Comparison of ENCODE assay signal across 28 cellular contexts in genomic region chr11:71098776-71099175, GRCh38.
DNase-seq lines count a peak whose midpoint lies in the region; ATAC-seq, FAIRE-seq and TF ChIP-seq lines count a peak whose summit lies in the region.
"Had no signal": no experiment of that assay in that cellular context is flagged by ENCODE, and none has a peak within 500 bp of the region (broad histone marks: within the 10 kb centered on the region; RNA-seq: fewer than 3 reads in every experiment).

No MANE protein-coding gene starts in this region.

- H3K27me3 ChIP-seq in osteoblast (ENCODE audit: insufficient read depth, low read length) (peaks cover 4% of the 10 kb centered on the region), SK-N-SH (ENCODE audit: insufficient read depth) (no peaks in the 10 kb centered on the region)
- H3K27me3 ChIP-seq: BE2C, BLaER1 had no signal

- H3K36me3 Mint-ChIP-seq in WTC11: peaks cover 39% of the 10 kb centered on the region
- H3K36me3 Mint-ChIP-seq: CD14-positive monocyte; CD4-positive, alpha-beta memory T cell; CD4-positive, CD25-positive, alpha-beta regulatory T cell; CD8-positive, alpha-beta memory T cell had no signal

- no peaks in the 10 kb centered on the region for H3K79me2 ChIP-seq in osteoblast (ENCODE audit: insufficient read depth, low read length)
- H3K79me2 ChIP-seq in SK-N-SH (ENCODE audit: insufficient read depth): no peaks in the 10 kb centered on the region

- peaks cover 4% of the 10 kb centered on the region for H3K4me1 Mint-ChIP-seq in WTC11
- H3K4me1 Mint-ChIP-seq: CD14-positive monocyte; CD4-positive, alpha-beta memory T cell; CD4-positive, CD25-positive, alpha-beta regulatory T cell; CD8-positive, alpha-beta memory T cell had no signal

- no peak overlapping the region for H3K4me2 ChIP-seq in osteoblast (ENCODE audit: insufficient read depth, low read length)
- no peak overlapping the region for H3K4me2 ChIP-seq in SK-N-SH
- H3K4me2 ChIP-seq: BLaER1 had no signal

- H3K9me3 Mint-ChIP-seq in WTC11: no peaks in the 10 kb centered on the region

- H3K4me3 ChIP-seq in kidney (ENCODE audit: low read length in 2 of 2) (no peak overlapping the region), osteoblast (ENCODE audit: insufficient read depth, low read length) (no peak overlapping the region), SK-N-SH (ENCODE audit: low read depth in 2 of 2, low read length in 1 of 2) (no peak overlapping the region)
- H3K4me3 ChIP-seq: BLaER1, GM12878 had no signal

- H3K9me2 ChIP-seq in SK-N-SH: no peaks in the 10 kb centered on the region

- H3K27ac Mint-ChIP-seq in WTC11: peak overlapping the region; percentile 53; the same call in 1 of the 2 replicates
- H3K27ac Mint-ChIP-seq: CD4-positive, alpha-beta memory T cell; CD4-positive, CD25-positive, alpha-beta regulatory T cell had no signal

- H3K27me3 Mint-ChIP-seq in WTC11 (ENCODE audit: low read depth): no peaks in the 10 kb centered on the region
- H3K27me3 Mint-ChIP-seq: CD4-positive, CD25-positive, alpha-beta regulatory T cell had no signal

- H3K9me3 ChIP-seq in kidney (ENCODE audit: control insufficient read depth in 1 of 2, low read length in 2 of 2): no peaks in the 10 kb centered on the region
- no peaks in the 10 kb centered on the region for H3K9me3 ChIP-seq in osteoblast (ENCODE audit: low read depth, low read length)
- H3K9me3 ChIP-seq in SK-N-SH: no peaks in the 10 kb centered on the region
- H3K9me3 ChIP-seq: BE2C, BLaER1 had no signal

- H3K4me1 ChIP-seq in kidney (ENCODE audit: control insufficient read depth in 1 of 2, insufficient read depth in 1 of 2, low read depth in 1 of 2, low read length in 2 of 2): no peaks in the 10 kb centered on the region
- peaks cover 11% of the 10 kb centered on the region for H3K4me1 ChIP-seq in osteoblast (ENCODE audit: insufficient read depth, low read length)
- peaks cover 0 to 6% of the 10 kb centered on the region in 2 experiments; a peak in 1 of 4 replicates for H3K4me1 ChIP-seq in SK-N-SH (ENCODE audit: control insufficient read depth in 1 of 2, insufficient read depth in 2 of 2, low read depth in 1 of 2, low read length in 1 of 2)
- H3K4me1 ChIP-seq: BE2C had no signal

- CTCF ChIA-PET in WTC11 (lab: Charles Lee) (interaction anchor here (1.3 kb wide), 1 partner anchor 302 kb away, joined by 3 read pairs; no protein-coding TSS in a partner anchor), SK-N-SH (lab: Yijun Ruan, JAX) (no interaction called here)

- no peak overlapping the region for H3K4me3 Mint-ChIP-seq in WTC11
- H3K4me3 Mint-ChIP-seq: CD14-positive monocyte; CD4-positive, alpha-beta memory T cell; CD4-positive, CD25-positive, alpha-beta regulatory T cell; CD8-positive, alpha-beta memory T cell had no signal

- TF ChIP-seq EP300 in SK-N-SH (IDR thresholded peaks at IDR 0.05; ENCODE audit: borderline replicate concordance in 1 of 2, low read depth in 1 of 2, low read length in 1 of 2): no peak

- intact Hi-C loops in kidney (cut with DNase I): no loop called here

- 41% methylated on average over 11 of the region's 11 CpGs for WGBS in SK-N-SH (ENCODE audit: low lambda C conversion rate)

- no peak overlapping the region for H3K9ac ChIP-seq in kidney (ENCODE audit: low read length in 2 of 2)
- no peak overlapping the region for H3K9ac ChIP-seq in SK-N-SH
- H3K9ac ChIP-seq: BLaER1 had no signal

- H3K36me3 ChIP-seq in kidney (ENCODE audit: control insufficient read depth in 1 of 2, insufficient read depth in 2 of 2, low read length in 2 of 2): peaks cover 12 to 14% of the 10 kb centered on the region in 2 donors
- no peaks in the 10 kb centered on the region for H3K36me3 ChIP-seq in osteoblast (ENCODE audit: insufficient read depth, low read length)
- no peaks in the 10 kb centered on the region for H3K36me3 ChIP-seq in SK-N-SH (replicated peaks in 1 of 2; ENCODE audit: control insufficient read depth in 1 of 2, insufficient read depth in 2 of 2, low read length in 1 of 2)
- H3K36me3 ChIP-seq: BE2C, BLaER1 had no signal

- FAIRE-seq in kidney (lab: Jason Lieb, UNC): no peak
- FAIRE-seq: A204.1, GM12878, GM12892, GM18507, GM19239 had no signal

- H3F3A ChIP-seq in SK-N-SH (replicated peaks; ENCODE audit: insufficient read depth): no peaks in the 10 kb centered on the region

- TF ChIP-seq CTCF in WTC11 (IDR thresholded peaks at IDR 0.05): no peak
- no peak for TF ChIP-seq CTCF in kidney (IDR thresholded peaks at IDR 0.05; ENCODE audit: borderline replicate concordance, extremely low read depth, insufficient read depth)
- no peak for TF ChIP-seq CTCF in osteoblast (IDR thresholded peaks at IDR 0.05; ENCODE audit: extremely low read depth, low read depth, low read length)
- no peak for TF ChIP-seq CTCF in SK-N-SH (IDR thresholded peaks at IDR 0.05)

- DNase-seq in WTC11 (ENCODE audit: low spot score): no peak
- peak; percentile 41 for DNase-seq in kidney
- DNase-seq in osteoblast (ENCODE audit: insufficient read length, low spot score, missing footprints): peak; percentile 27
- DNase-seq in SK-N-SH: no peak
- DNase-seq: 8988T; ACHN; BE2C; C1 segment of cervical spinal cord; CD4-positive, alpha-beta memory T cell; CD4-positive, CD25-positive, alpha-beta regulatory T cell; CD8-positive, alpha-beta memory T cell; COR-L47; DMS 273 treated with DMSO at 0.1 percent for 48 hours; DMS153; DMS53; DMS79; DND-41; EL; GDM1 had no signal

- H3K27ac ChIP-seq in kidney (ENCODE audit: low read depth in 2 of 2, low read length in 2 of 2) (no peak overlapping the region), osteoblast (ENCODE audit: low read depth, low read length) (no peak overlapping the region), SK-N-SH (ENCODE audit: low read depth in 2 of 2, low read length in 1 of 2) (no peak overlapping the region)
- H3K27ac ChIP-seq: BLaER1 had no signal

- POLR2A ChIA-PET in WTC11 (lab: Charles Lee) (no interaction called here), SK-N-SH (lab: Yijun Ruan, JAX) (no interaction called here)

- ATAC-seq in WTC11 (no peak), HG03159 (IDR thresholded peaks at IDR 0.05; ENCODE audit: unreplicated experiment) (no peak), GM18909 (IDR thresholded peaks at IDR 0.05; ENCODE audit: poor library complexity, unreplicated experiment) (no peak)
- ATAC-seq: GM12878 had no signal

- no peak for TF ChIP-seq RAD21 in SK-N-SH (IDR thresholded peaks at IDR 0.05; ENCODE audit: low read length)

- H2AFZ ChIP-seq in osteoblast (ENCODE audit: low read length): no peak overlapping the region
- H2AFZ ChIP-seq in SK-N-SH (ENCODE audit: low read depth): no peak overlapping the region

- peaks cover 2% of the 10 kb centered on the region for H4K20me1 ChIP-seq in osteoblast (ENCODE audit: insufficient read depth, low read length)
- no peaks in the 10 kb centered on the region for H4K20me1 ChIP-seq in SK-N-SH (ENCODE audit: insufficient read depth)
- H4K20me1 ChIP-seq: BLaER1 had no signal

TF ChIP-seq in WTC11, 78 proteins besides CTCF, POLR2A, EP300 and RAD21 (continues in another document):
- TF ChIP-seq PREB (CRISPR knock-in tag; IDR thresholded peaks at IDR 0.05; ENCODE audit: borderline replicate concordance) (no peak), ZBTB21 (CRISPR knock-in tag; IDR thresholded peaks at IDR 0.05; ENCODE audit: borderline replicate concordance) (no peak), ZBTB43 (CRISPR knock-in tag; IDR thresholded peaks at IDR 0.05) (no peak)

TF ChIP-seq in SK-N-SH, 30 proteins besides CTCF, POLR2A, EP300 and RAD21:
- TF ChIP-seq JUND (IDR thresholded peaks at IDR 0.05): no peak
- no peak for TF ChIP-seq YY1 (IDR thresholded peaks at IDR 0.05; ENCODE audit: low read depth)

Comparison
In these comparisons a context has a peak if more than half of its experiments do, and no peak if none do; other contexts are left out.
1. DNase-seq: peak in kidney (single experiment) and osteoblast (single experiment); none in WTC11 (single experiment) and SK-N-SH (single experiment).